Comparison of ENCODE assay signal across 10 cellular contexts in the genomic region with DNA sequence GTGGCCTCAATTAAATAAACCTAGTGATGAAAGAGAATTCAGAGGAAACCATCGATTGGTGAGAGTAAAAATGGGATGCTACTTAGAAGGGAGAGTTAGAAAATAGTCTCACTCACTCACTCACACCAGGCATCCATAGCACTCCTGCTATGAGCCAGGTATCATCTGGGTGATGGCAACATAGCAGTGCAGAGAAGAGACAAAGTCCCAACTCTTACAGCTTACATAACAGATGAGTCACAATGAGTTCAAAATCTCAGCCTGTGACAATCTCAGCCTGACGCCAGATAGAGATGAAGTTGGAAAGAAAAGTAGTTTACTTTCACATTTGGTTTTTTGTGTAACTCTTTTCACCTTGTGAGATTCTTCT. TPM values are rescaled to one million over a fixed set of nuclear protein-coding genes. Genes with fewer than 3 reads are reported as not detected.
A peak's percentile ranks its signal among the peaks of the same experiment; 100 is the strongest.
DNase-seq lines count a peak whose midpoint lies in the region; ATAC-seq and TF ChIP-seq lines count a peak whose summit lies in the region.
"Had no signal": no experiment of that assay in that cellular context is flagged by ENCODE, and none has a peak within 500 bp of the region (broad histone marks: within the 10 kb centered on the region; RNA-seq: fewer than 3 reads in every experiment).

No MANE protein-coding gene starts in this region.

- H3K27me3 Mint-ChIP-seq in MCF 10A (ENCODE audit: insufficient read depth, unreplicated experiment) (no peaks in the 10 kb centered on the region), type B pancreatic cell (no peaks in the 10 kb centered on the region), Calu3 (ENCODE audit: unreplicated experiment) (peaks cover 38% of the 10 kb centered on the region)

- H3K27me3 ChIP-seq in mammary epithelial cell (ENCODE audit: insufficient read depth, low read length) (no peaks in the 10 kb centered on the region), adipocyte (replicated peaks; ENCODE audit: control insufficient read depth, insufficient read depth, low read length) (no peaks in the 10 kb centered on the region)
- H3K27me3 ChIP-seq: SJCRH30 had no signal

- no peaks in the 10 kb centered on the region for H4K20me1 ChIP-seq in mammary epithelial cell (ENCODE audit: insufficient read depth, low read length)

- TF ChIP-seq CTCF in MCF 10A (IDR thresholded peaks at IDR 0.05; ENCODE audit: unreplicated experiment) (no peak), mammary epithelial cell (conservative IDR thresholded peaks at IDR 0.05 in 1 of 2, IDR thresholded peaks at IDR 0.05 in 1 of 2; ENCODE audit: extremely low read depth in 1 of 2, insufficient read depth in 1 of 2, low read depth in 1 of 2, low read length in 2 of 2) (no peak), type B pancreatic cell (conservative IDR thresholded peaks at IDR 0.05) (no peak), Calu3 (IDR thresholded peaks at IDR 0.05; ENCODE audit: unreplicated experiment) (no peak)

- H3K36me3 Mint-ChIP-seq in MCF 10A (ENCODE audit: insufficient read depth, unreplicated experiment) (peaks cover 11% of the 10 kb centered on the region), type B pancreatic cell (peaks cover 9% of the 10 kb centered on the region), Calu3 (ENCODE audit: insufficient read depth, unreplicated experiment) (no peaks in the 10 kb centered on the region)

- no peak overlapping the region for H3K4me2 ChIP-seq in mammary epithelial cell (ENCODE audit: insufficient read depth, low read depth, low read length)

- H3K4me1 ChIP-seq in mammary epithelial cell (ENCODE audit: insufficient read depth, low read length) (no peaks in the 10 kb centered on the region), adipocyte (ENCODE audit: control insufficient read depth, insufficient read depth, low read length) (peaks cover 12% of the 10 kb centered on the region)

- no peak overlapping the region for H2AFZ ChIP-seq in mammary epithelial cell (ENCODE audit: low read depth, low read length)

- CTCF ChIA-PET in MCF 10A (lab: Yijun Ruan, JAX) (interaction anchor here (0.6 kb wide), 1 partner anchor 114 kb away, joined by 4 read pairs; no protein-coding TSS in a partner anchor), mammary epithelial cell (lab: Charles Lee; ENCODE audit: low non-redundant PET) (no interaction called here), Calu3 (lab: Charles Lee) (no interaction called here)

- dilution Hi-C loops in mammary epithelial cell (cut with HindIII; ENCODE audit: low sequenced_read_pairs) = no loop called here

- POLR2A ChIA-PET in MCF 10A (lab: Yijun Ruan, JAX) = interaction anchor here (0.6 kb wide), 1 partner anchor 303 kb away, joined by 3 read pairs; no protein-coding TSS in a partner anchor

- intact Hi-C loops in MCF 10A (cut with micrococcal nuclease) (no loop called here), mammary epithelial cell (cut with micrococcal nuclease) (no loop called here), Calu3 (cut with micrococcal nuclease; ENCODE audit: unreplicated experiment) (no loop called here)

- WGBS in mammary epithelial cell (ENCODE audit: low coverage, missing lambda C conversion rate) = 81% methylated on average over 2 of the region's 2 CpGs

- H3K27ac Mint-ChIP-seq in MCF 10A (ENCODE audit: low read depth, unreplicated experiment) = no peak overlapping the region
- peak overlapping the region; percentile 30 for H3K27ac Mint-ChIP-seq in type B pancreatic cell
- no peak overlapping the region for H3K27ac Mint-ChIP-seq in Calu3 (ENCODE audit: unreplicated experiment)

- DNase-seq in MCF 10A (ENCODE audit: unreplicated experiment) (peak; percentile 40), mammary epithelial cell (no peak), adipocyte (ENCODE audit: low read depth) (peak; percentile 5), kidney tubule cell (ENCODE audit: low spot score) (peak; percentile 26), type B pancreatic cell (ENCODE audit: extremely low spot score, unreplicated experiment) (no peak), NCI-H187 treated with DMSO at 0.1 percent for 48 hours (lab: John Stamatoyannopoulos, UW) (no peak), Calu3 (no peak)
- DNase-seq: NCI-H2107 had no signal

- H3K27ac ChIP-seq in mammary epithelial cell (ENCODE audit: insufficient read depth, low read depth, low read length) = no peak overlapping the region
- H3K27ac ChIP-seq: SJCRH30 had no signal

- H3K9ac ChIP-seq in mammary epithelial cell (ENCODE audit: insufficient read depth, low read length) = no peak overlapping the region
- no peak overlapping the region for H3K9ac ChIP-seq in adipocyte (ENCODE audit: low read length)

- no TSS peak for BruUV-seq in MCF 10A (replicated peaks; lab: Mats Ljungman, UMichigan)
- BruUV-seq in mammary epithelial cell (replicated peaks; lab: Mats Ljungman, UMichigan) = no TSS peak
- BruUV-seq in Calu3 (replicated peaks; lab: Mats Ljungman, UMichigan) = no TSS peak

- no peaks in the 10 kb centered on the region for H3K79me2 ChIP-seq in mammary epithelial cell (ENCODE audit: insufficient read depth, low read length)

- H3K4me1 Mint-ChIP-seq in MCF 10A (ENCODE audit: insufficient read depth, unreplicated experiment) (peaks cover 5% of the 10 kb centered on the region), type B pancreatic cell (ENCODE audit: unreplicated experiment) (peaks cover 18% of the 10 kb centered on the region), Calu3 (ENCODE audit: low read depth, unreplicated experiment) (peaks cover 11% of the 10 kb centered on the region)

- H3K9me3 Mint-ChIP-seq in MCF 10A (ENCODE audit: unreplicated experiment) = no peaks in the 10 kb centered on the region
- no peaks in the 10 kb centered on the region for H3K9me3 Mint-ChIP-seq in type B pancreatic cell
- no peaks in the 10 kb centered on the region for H3K9me3 Mint-ChIP-seq in Calu3 (ENCODE audit: low read depth, unreplicated experiment)

- H3K4me3 ChIP-seq in mammary epithelial cell (replicated peaks in 1 of 3; ENCODE audit: insufficient read depth in 1 of 3, low read depth in 2 of 3, low read length in 3 of 3) = no peak overlapping the region
- H3K4me3 ChIP-seq in adipocyte (ENCODE audit: low read length) = no peak overlapping the region
- H3K4me3 ChIP-seq: SJCRH30 had no signal

- no peak for ATAC-seq in HG03159 (IDR thresholded peaks at IDR 0.05; ENCODE audit: unreplicated experiment)

- H3K9me3 ChIP-seq in mammary epithelial cell (replicated peaks; ENCODE audit: insufficient read depth, low read length) = no peaks in the 10 kb centered on the region
- H3K9me3 ChIP-seq in adipocyte (ENCODE audit: control insufficient read depth, low read length) = no peaks in the 10 kb centered on the region
- H3K9me3 ChIP-seq: SJCRH30 had no signal

- no peaks in the 10 kb centered on the region for H3K36me3 ChIP-seq in mammary epithelial cell (ENCODE audit: insufficient read depth, low read length)
- no peaks in the 10 kb centered on the region for H3K36me3 ChIP-seq in adipocyte (ENCODE audit: control insufficient read depth, insufficient read depth, low read length, severe bottlenecking)
- H3K36me3 ChIP-seq: SJCRH30 had no signal

- in situ Hi-C loops in mammary epithelial cell (cut with MboI; ENCODE audit: low sequenced_read_pairs in 2 of 2) = no loop called here

- no peak overlapping the region for H3K4me3 Mint-ChIP-seq in MCF 10A (ENCODE audit: unreplicated experiment)
- H3K4me3 Mint-ChIP-seq in type B pancreatic cell = no peak overlapping the region
- H3K4me3 Mint-ChIP-seq in Calu3 (ENCODE audit: low read depth, unreplicated experiment) = no peak overlapping the region

RNA-seq across cellular contexts. Expression of a gene that starts 55.4 kb away (rescaled TPM):
- total RNA-seq in MCF 10A (2022) (40.9 and 44.6 TPM in 2 replicates), mammary epithelial cell (10 to 100 TPM; 30.2 to 33.2 TPM), type B pancreatic cell (ENCODE audit: low replicate concordance) (33.9 and 58.3 TPM in 2 replicates), Calu3 (2022) (38.3 and 47.1 TPM in 2 replicates)
- polyA plus RNA-seq in mammary epithelial cell = 9.9 TPM
- 9.8 TPM for polyA minus RNA-seq in mammary epithelial cell

Comparison
In these comparisons a context has a peak if more than half of its experiments do, and no peak if none do; other contexts are left out.
1. DNase-seq: peak in MCF 10A (single experiment), adipocyte (single experiment) and kidney tubule cell (single experiment); none in mammary epithelial cell (single experiment), type B pancreatic cell (single experiment), NCI-H187 treated with DMSO at 0.1 percent for 48 hours (single experiment) and Calu3 (single experiment).